34 cellular contexts compared by ENCODE assay signal in genomic region chr5:57407391-57407790, GRCh38.
"Had no signal": no experiment of that assay in that cellular context is flagged by ENCODE, and none has a peak within 500 bp of the region (broad histone marks: within the 10 kb centered on the region; RNA-seq: fewer than 3 reads in every experiment).

No MANE protein-coding gene starts in this region.

- H3K4me3 ChIP-seq: gastroesophageal sphincter, ovary, prostate gland, sigmoid colon, testis, upper lobe of left lung, vagina had no signal

- H3K27me3 ChIP-seq: gastroesophageal sphincter, ovary, sigmoid colon, testis, upper lobe of left lung, vagina had no signal

- ATAC-seq: effector memory CD8-positive, alpha-beta T cell; gastroesophageal sphincter; left colon; T-helper 17 cell had no signal

- H3K36me3 Mint-ChIP-seq: activated CD4-positive, alpha-beta memory T cell treated with anti-CD3 and anti-CD28 coated beads for 36 hours; activated naive CD4-positive, alpha-beta T cell treated with anti-CD3 and anti-CD28 coated beads, Interleukin-2, amount 10 ng/mL, durations not matched to agents 7 days and 5 days; activated naive CD8-positive, alpha-beta T cell treated with anti-CD3 and anti-CD28 coated beads, Interleukin-2, amount 10 ng/mL, durations not matched to agents 7 days and 5 days; immature natural killer cell; mesothelial cell of epicardium; naive B cell had no signal

- H3K4me1 Mint-ChIP-seq: activated CD4-positive, alpha-beta T cell treated with anti-CD3 and anti-CD28 coated beads, Interleukin-2, amount 10 ng/mL, durations not matched to agents 24 days and 14 days; activated naive CD4-positive, alpha-beta T cell treated with anti-CD3 and anti-CD28 coated beads, Interleukin-2, amount 10 ng/mL, durations not matched to agents 7 days and 5 days; activated naive CD8-positive, alpha-beta T cell treated with anti-CD3 and anti-CD28 coated beads, Interleukin-2, amount 10 ng/mL, durations not matched to agents 7 days and 5 days; immature natural killer cell; naive B cell; T-helper 17 cell had no signal

- FAIRE-seq: bronchial epithelial cell, kidney, small intestine had no signal

- DNase-seq: activated CD4-positive, alpha-beta memory T cell treated with anti-CD3 and anti-CD28 coated beads for 36 hours; activated CD4-positive, alpha-beta T cell treated with anti-CD3 and anti-CD28 coated beads, Interleukin-2, amount 10 ng/mL, durations not matched to agents 24 days and 14 days; activated CD4-positive, CD25-positive, alpha-beta regulatory T cell treated with anti-CD3 and anti-CD28 coated beads, Interleukin-2, amount 50 U/mL, for 72 hours; activated CD8-positive, alpha-beta memory T cell treated with anti-CD3 and anti-CD28 coated beads, Interleukin-2, amount 50 U/mL, for 4 hours; activated effector memory CD4-positive, alpha-beta T cell treated with anti-CD3 and anti-CD28 coated beads, Interleukin-2, amount 50 U/mL, for 16 hours; activated naive CD4-positive, alpha-beta T cell treated with anti-CD3 and anti-CD28 coated beads, Interleukin-2, amount 10 ng/mL, durations not matched to agents 7 days and 5 days; activated naive CD8-positive, alpha-beta T cell treated with anti-CD3 and anti-CD28 coated beads, Interleukin-2, amount 10 ng/mL, durations not matched to agents 7 days and 5 days; activated T-cell treated with anti-CD3 and anti-CD28 coated beads, Interleukin-2, amount 50 U/mL, for 1 hour; amygdala; cerebellar nuclear complex; cortex of kidney; effector memory CD8-positive, alpha-beta T cell; erythroblast; hippocampal formation; immature natural killer cell; kidney; left colon; naive B cell; retina; sigmoid colon; small intestine; stimulated activated CD4-positive, alpha-beta T cell treated with anti-CD3 and anti-CD28 coated beads, Interleukin-1b, Interleukin-23, amount 100 ng/mL, for 48 hours; stimulated activated naive CD4-positive, alpha-beta T cell; T-helper 17 cell; T1000; upper lobe of left lung had no signal

- H3K36me3 ChIP-seq: gastroesophageal sphincter, ovary, prostate gland, sigmoid colon, upper lobe of left lung, vagina had no signal

- H3K27ac ChIP-seq: prostate gland, sigmoid colon, vagina had no signal

- H3K27me3 Mint-ChIP-seq: activated naive CD4-positive, alpha-beta T cell treated with anti-CD3 and anti-CD28 coated beads, Interleukin-2, amount 10 ng/mL, durations not matched to agents 7 days and 5 days; naive B cell had no signal

- H3K9me3 ChIP-seq: gastroesophageal sphincter, ovary, prostate gland, sigmoid colon, testis, upper lobe of left lung, vagina had no signal

- H3K27ac Mint-ChIP-seq: activated CD4-positive, alpha-beta memory T cell treated with anti-CD3 and anti-CD28 coated beads for 36 hours; activated CD4-positive, alpha-beta T cell treated with anti-CD3 and anti-CD28 coated beads, Interleukin-2, amount 10 ng/mL, durations not matched to agents 24 days and 14 days; activated naive CD4-positive, alpha-beta T cell treated with anti-CD3 and anti-CD28 coated beads, Interleukin-2, amount 10 ng/mL, durations not matched to agents 7 days and 5 days; activated naive CD8-positive, alpha-beta T cell treated with anti-CD3 and anti-CD28 coated beads, Interleukin-2, amount 10 ng/mL, durations not matched to agents 7 days and 5 days; activated T-helper 1 cell treated with anti-CD3 and anti-CD28 coated beads, Interleukin-12 subunit alpha, Interleukin-12 subunit beta, Interleukin-2, Interleukin-4 antibody, amounts not matched to agents 30 ng/mL and 10 ng/mL and 1 ng/mL, durations not matched to agents 14 hours and 24 hours and 36 hours; effector memory CD8-positive, alpha-beta T cell; immature natural killer cell; mesothelial cell of epicardium; naive B cell; T-helper 17 cell had no signal

- H3K4me3 Mint-ChIP-seq: activated CD4-positive, alpha-beta memory T cell treated with anti-CD3 and anti-CD28 coated beads for 36 hours; activated CD4-positive, alpha-beta T cell treated with anti-CD3 and anti-CD28 coated beads, Interleukin-2, amount 10 ng/mL, durations not matched to agents 24 days and 14 days; activated naive CD4-positive, alpha-beta T cell treated with anti-CD3 and anti-CD28 coated beads, Interleukin-2, amount 10 ng/mL, durations not matched to agents 7 days and 5 days; activated naive CD8-positive, alpha-beta T cell treated with anti-CD3 and anti-CD28 coated beads, Interleukin-2, amount 10 ng/mL, durations not matched to agents 7 days and 5 days; activated T-helper 1 cell treated with anti-CD3 and anti-CD28 coated beads, Interleukin-12 subunit alpha, Interleukin-12 subunit beta, Interleukin-2, Interleukin-4 antibody, amounts not matched to agents 30 ng/mL and 10 ng/mL and 1 ng/mL, durations not matched to agents 14 hours and 24 hours and 36 hours; effector memory CD8-positive, alpha-beta T cell; immature natural killer cell; mesothelial cell of epicardium; naive B cell; T-helper 17 cell had no signal

- H3K9me3 Mint-ChIP-seq: activated CD4-positive, alpha-beta memory T cell treated with anti-CD3 and anti-CD28 coated beads for 36 hours; activated naive CD4-positive, alpha-beta T cell treated with anti-CD3 and anti-CD28 coated beads, Interleukin-2, amount 10 ng/mL, durations not matched to agents 7 days and 5 days; activated naive CD8-positive, alpha-beta T cell treated with anti-CD3 and anti-CD28 coated beads, Interleukin-2, amount 10 ng/mL, durations not matched to agents 7 days and 5 days; activated T-helper 1 cell treated with anti-CD3 and anti-CD28 coated beads, Interleukin-12 subunit alpha, Interleukin-12 subunit beta, Interleukin-2, Interleukin-4 antibody, amounts not matched to agents 30 ng/mL and 10 ng/mL and 1 ng/mL, durations not matched to agents 14 hours and 24 hours and 36 hours; effector memory CD8-positive, alpha-beta T cell had no signal

- H3K4me1 ChIP-seq: prostate gland, vagina had no signal
